ENCODE assay signal across 30 cellular contexts in genomic region chr19:1979642-1980041, GRCh38.
"Had no signal": no experiment of that assay in that cellular context is flagged by ENCODE, and none has a peak within 500 bp of the region (broad histone marks: within the 10 kb centered on the region; RNA-seq: fewer than 3 reads in every experiment).

No MANE protein-coding gene starts in this region.

- H3K27me3 Mint-ChIP-seq: activated CD4-positive, alpha-beta T cell treated with anti-CD3 and anti-CD28 coated beads for 36 hours; activated CD4-positive, alpha-beta T cell treated with anti-CD3 and anti-CD28 coated beads, Interleukin-2, amount 10 ng/mL, durations not matched to agents 7 days and 5 days; activated T-cell treated with anti-CD3 and anti-CD28 coated beads, Interleukin-2, amount 50 U/mL, for 24 hours had no signal

- H3K4me1 Mint-ChIP-seq: activated CD4-positive, alpha-beta T cell treated with anti-CD3 and anti-CD28 coated beads for 36 hours; activated CD4-positive, alpha-beta T cell treated with anti-CD3 and anti-CD28 coated beads, Interleukin-2, amount 10 ng/mL, durations not matched to agents 7 days and 5 days; WTC11 had no signal

- H3K4me3 ChIP-seq: adrenal gland, body of pancreas, Peyer's patch had no signal

- H3K4me1 ChIP-seq: adrenal gland, body of pancreas, Peyer's patch had no signal

- H3K4me3 Mint-ChIP-seq: activated CD4-positive, alpha-beta T cell treated with anti-CD3 and anti-CD28 coated beads for 36 hours; activated CD4-positive, alpha-beta T cell treated with anti-CD3 and anti-CD28 coated beads, Interleukin-2, amount 10 ng/mL, durations not matched to agents 7 days and 5 days; activated CD8-positive, alpha-beta T cell treated with anti-CD3 and anti-CD28 coated beads, Interleukin-2, amount 10 ng/mL, durations not matched to agents 7 days and 5 days; activated naive CD4-positive, alpha-beta T cell treated with anti-CD3 and anti-CD28 coated beads for 36 hours; activated T-cell treated with anti-CD3 and anti-CD28 coated beads, Interleukin-2, amount 50 U/mL, for 24 hours; activated T-helper 1 cell treated with anti-CD3 and anti-CD28 coated beads, Interleukin-12 subunit alpha, Interleukin-12 subunit beta, Interleukin-2, Interleukin-4 antibody, amounts not matched to agents 30 ng/mL and 10 ng/mL and 1 ng/mL, durations not matched to agents 14 hours and 24 hours and 36 hours; WTC11 had no signal

- H3K9me3 ChIP-seq: adrenal gland, body of pancreas, Peyer's patch had no signal

- FAIRE-seq: astrocyte, bronchial epithelial cell had no signal

- H3K27ac ChIP-seq: adrenal gland, body of pancreas, Peyer's patch had no signal

- H3K9me3 Mint-ChIP-seq: activated CD4-positive, alpha-beta T cell treated with anti-CD3 and anti-CD28 coated beads, Interleukin-2, amount 10 ng/mL, durations not matched to agents 7 days and 5 days; activated naive CD4-positive, alpha-beta T cell treated with anti-CD3 and anti-CD28 coated beads for 36 hours; activated naive CD4-positive, alpha-beta T cell treated with anti-CD3 and anti-CD28 coated beads, Interleukin-2, amount 50 U/mL, for 72 hours; activated T-cell treated with anti-CD3 and anti-CD28 coated beads, Interleukin-2, amount 50 U/mL, for 24 hours; activated T-helper 1 cell treated with anti-CD3 and anti-CD28 coated beads, Interleukin-12 subunit alpha, Interleukin-12 subunit beta, Interleukin-2, Interleukin-4 antibody, amounts not matched to agents 30 ng/mL and 10 ng/mL and 1 ng/mL, durations not matched to agents 14 hours and 24 hours and 36 hours; WTC11 had no signal

- DNase-seq: activated CD4-positive, alpha-beta T cell treated with anti-CD3 and anti-CD28 coated beads for 36 hours; activated CD4-positive, alpha-beta T cell treated with anti-CD3 and anti-CD28 coated beads, Interleukin-2, amount 10 ng/mL, durations not matched to agents 7 days and 5 days; activated CD4-positive, alpha-beta T cell treated with anti-CD3 and anti-CD28 coated beads, Interleukin-2, amount 50 U/mL, for 48 hours; activated CD8-positive, alpha-beta T cell treated with anti-CD3 and anti-CD28 coated beads, Interleukin-2, amount 10 ng/mL, durations not matched to agents 7 days and 5 days; activated gamma-delta T cell treated with Interleukin-2 at 50 U/mL for 16 hours; activated naive CD4-positive, alpha-beta T cell treated with anti-CD3 and anti-CD28 coated beads for 36 hours; activated T-cell treated with anti-CD3 and anti-CD28 coated beads, Interleukin-2, amount 50 U/mL, for 24 hours; adrenal gland; body of pancreas; central memory CD4-positive, alpha-beta T cell; Karpas-422; KBM-7; NCI-H1105; NCI-H1417 treated with DMSO at 0.1 percent for 48 hours; NCI-H187 treated with DMSO at 0.1 percent for 48 hours; NCI-H2081; NCI-H226; NCI-H524 treated with DMSO at 0.1 percent for 48 hours; NK-92 treated with Interleukin-12 subunit alpha and Interleukin-12 subunit beta, amount 100 ng/mL, for 24 hours; PC-3; Peyer's patch; Right ventricle myocardium superior; RPMI8226; T1000 had no signal

- ATAC-seq: activated CD4-positive, alpha-beta T cell treated with anti-CD3 and anti-CD28 coated beads for 36 hours; activated CD4-positive, CD25-positive, alpha-beta regulatory T cell treated with anti-CD3 and anti-CD28 coated beads, Interleukin-2, amount 50 U/mL, for 24 hours; activated CD8-positive, alpha-beta T cell treated with anti-CD3 and anti-CD28 coated beads, Interleukin-2, amount 10 ng/mL, durations not matched to agents 7 days and 5 days; activated naive CD4-positive, alpha-beta T cell treated with anti-CD3 and anti-CD28 coated beads, Interleukin-2, amount 50 U/mL, for 72 hours; body of pancreas; PC-3; WTC11 had no signal

- H3K27me3 ChIP-seq: adrenal gland, body of pancreas, Peyer's patch had no signal
